8 cellular contexts compared by ENCODE assay signal in the genomic region with DNA sequence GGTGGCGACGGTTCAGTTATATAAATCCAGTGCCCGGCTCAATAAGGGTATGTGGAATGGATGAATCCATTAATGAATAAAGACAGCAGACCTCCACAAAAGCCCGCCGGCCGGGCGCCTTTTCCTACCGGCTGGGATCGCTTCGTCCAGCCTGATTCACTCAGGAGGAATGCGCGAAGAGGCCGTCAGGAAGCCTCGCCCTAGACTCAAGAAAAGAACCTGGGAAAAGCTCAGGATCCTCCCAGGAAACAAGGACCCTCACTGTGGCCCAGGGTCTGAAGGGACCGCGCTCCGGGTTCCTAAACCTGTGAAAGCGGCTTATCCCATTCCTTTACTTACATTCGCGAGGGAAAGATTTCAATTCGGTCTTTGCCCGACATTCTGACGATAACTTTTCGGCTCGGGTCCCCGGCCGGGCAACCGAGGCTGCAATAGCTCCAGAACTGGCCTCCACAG. TPM values are rescaled to one million over a fixed set of nuclear protein-coding genes. Genes with fewer than 3 reads are reported as not detected.
A peak's percentile ranks its signal among the peaks of the same experiment; 100 is the strongest.
DNase-seq lines count a peak whose midpoint lies in the region; ATAC-seq and TF ChIP-seq lines count a peak whose summit lies in the region.

No MANE protein-coding gene starts in this region.

- H3K4me1 Mint-ChIP-seq in activated naive CD8-positive, alpha-beta T cell (ENCODE audit: low read depth) = peaks cover 63% of the 10 kb centered on the region

- H4K20me1 ChIP-seq in smooth muscle cell (ENCODE audit: low read depth) = peaks cover 81% of the 10 kb centered on the region

- no peaks in the 10 kb centered on the region for H3K36me3 ChIP-seq in smooth muscle cell (ENCODE audit: low read depth)

- peak overlapping the region; percentile 77 for H3K4me3 ChIP-seq in smooth muscle cell

- DNase-seq in EL = peak; percentile 78
- peak; percentile 37 for DNase-seq in hepatic stellate cell (ENCODE audit: low spot score)
- DNase-seq in smooth muscle cell (lab: John Stamatoyannopoulos, UW; ENCODE audit: unreplicated experiment) = no peak
- no peak for DNase-seq in NCI-H146 treated with DMSO at 0.1 percent for 48 hours (lab: John Stamatoyannopoulos, UW; ENCODE audit: unreplicated experiment)
- DNase-seq in stimulated activated CD4-positive, alpha-beta T cell treated with anti-CD3 and anti-CD28 coated beads, Interleukin-4, amount 100 ng/mL, for 1 hour = no peak
- no peak for DNase-seq in effector CD4-positive, alpha-beta T cell

- H3K27ac Mint-ChIP-seq in activated naive CD8-positive, alpha-beta T cell = peak overlapping the region; percentile 99

- peak overlapping the region; percentile 95 for H3K4me3 Mint-ChIP-seq in activated naive CD8-positive, alpha-beta T cell

- no peaks in the 10 kb centered on the region for H3K27me3 Mint-ChIP-seq in activated naive CD8-positive, alpha-beta T cell

- H3K4me1 ChIP-seq in smooth muscle cell (ENCODE audit: low read depth) = peaks cover 18% of the 10 kb centered on the region

- TF ChIP-seq CTCF in smooth muscle cell (IDR thresholded peaks at IDR 0.05; ENCODE audit: borderline replicate concordance, insufficient read depth, poor library complexity, severe bottlenecking) = no peak

- peak overlapping the region; percentile 97 for H3K4me2 ChIP-seq in smooth muscle cell

- H3K36me3 Mint-ChIP-seq in activated naive CD8-positive, alpha-beta T cell = peaks cover 6% of the 10 kb centered on the region

- 1% methylated on average over 28 of the region's 28 CpGs for WGBS in smooth muscle cell (ENCODE audit: low lambda C conversion rate)

- H3K27me3 ChIP-seq in smooth muscle cell (ENCODE audit: low read depth) = no peaks in the 10 kb centered on the region

- peak; percentile 1 for ATAC-seq in HG03432 (IDR thresholded peaks at IDR 0.05; ENCODE audit: unreplicated experiment)

- peak overlapping the region; percentile 100 for H3K27ac ChIP-seq in smooth muscle cell (ENCODE audit: low read depth)

- H3K9ac ChIP-seq in smooth muscle cell (ENCODE audit: low read depth) = peak overlapping the region; percentile 99

- H3K79me2 ChIP-seq in smooth muscle cell (ENCODE audit: low read depth) = peaks cover 88% of the 10 kb centered on the region

- H3F3A ChIP-seq in smooth muscle cell (ENCODE audit: low read depth) = peaks cover 6% of the 10 kb centered on the region

- no peaks in the 10 kb centered on the region for H3K9me3 Mint-ChIP-seq in activated naive CD8-positive, alpha-beta T cell (ENCODE audit: low read depth)

- H3K9me3 ChIP-seq in smooth muscle cell (replicated peaks; ENCODE audit: low read depth) = no peaks in the 10 kb centered on the region

- H2AFZ ChIP-seq in smooth muscle cell (ENCODE audit: low read depth) = peak overlapping the region; percentile 60

RNA-seq across cellular contexts. Expression of a gene that starts 0.3 kb away (rescaled TPM):
- 93.8 and 95.2 TPM in 2 replicates for total RNA-seq in smooth muscle cell
- polyA plus RNA-seq in smooth muscle cell = 119 and 122 TPM in 2 replicates

RNA-seq across cellular contexts. Expression of a gene that starts 0.8 kb away (rescaled TPM):
- 93.9 and 121 TPM in 2 replicates for total RNA-seq in smooth muscle cell
- polyA plus RNA-seq in smooth muscle cell = 126 and 133 TPM in 2 replicates

RNA-seq across cellular contexts. Expression of a gene that starts 52.6 kb away (rescaled TPM):
- 1.8 and 3.1 TPM in 2 replicates for total RNA-seq in smooth muscle cell
- 1.6 and 4.2 TPM in 2 replicates for polyA plus RNA-seq in smooth muscle cell

Comparison
In these comparisons a context has a peak if more than half of its experiments do, and no peak if none do; other contexts are left out.
1. DNase-seq: peak in EL (single experiment) and hepatic stellate cell (single experiment); none in smooth muscle cell (single experiment), NCI-H146 treated with DMSO at 0.1 percent for 48 hours (single experiment), stimulated activated CD4-positive, alpha-beta T cell treated with anti-CD3 and anti-CD28 coated beads, Interleukin-4, amount 100 ng/mL, for 1 hour (single experiment) and effector CD4-positive, alpha-beta T cell (single experiment).